23 cellular contexts compared by ENCODE assay signal in the genomic region with DNA sequence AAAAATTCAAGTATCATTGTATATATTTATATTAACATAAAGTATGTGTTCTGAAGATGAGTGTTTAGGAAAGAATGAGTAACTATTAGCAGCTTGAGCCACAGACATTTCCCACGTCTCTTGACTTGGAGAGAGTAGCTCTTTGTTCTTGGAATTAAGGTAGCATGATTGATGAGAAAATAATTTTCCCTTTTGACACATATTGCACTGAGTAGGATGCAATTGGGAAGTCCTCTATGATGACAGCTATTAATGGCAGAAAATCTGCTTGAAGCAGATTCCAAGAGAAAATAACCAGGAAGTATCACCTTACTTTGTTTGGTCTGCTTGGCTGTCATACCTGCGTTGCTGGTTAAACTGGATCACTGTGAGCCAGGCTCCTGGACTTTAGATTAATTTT.
DNase-seq lines count a peak whose midpoint lies in the region; ATAC-seq and TF ChIP-seq lines count a peak whose summit lies in the region.
"Had no signal": no experiment of that assay in that cellular context is flagged by ENCODE, and none has a peak within 500 bp of the region (broad histone marks: within the 10 kb centered on the region; RNA-seq: fewer than 3 reads in every experiment).

No MANE protein-coding gene starts in this region.

- H3K27me3 ChIP-seq in adipocyte (replicated peaks; ENCODE audit: control insufficient read depth, insufficient read depth, low read length), result peaks cover 19% of the 10 kb centered on the region
- H3K27me3 ChIP-seq: Peyer's patch had no signal

- peak; percentile 72 for DNase-seq in DMS53 (lab: John Stamatoyannopoulos, UW)
- DNase-seq in adipocyte (ENCODE audit: low read depth), result peak; percentile 26
- peak; percentile 66 for DNase-seq in iris pigment epithelial cell (ENCODE audit: low read depth)
- no peak for DNase-seq in HEK293T (ENCODE audit: extremely low spot score)
- DNase-seq in NCI-H1105 treated with DMSO at 0.1 percent for 48 hours (lab: John Stamatoyannopoulos, UW), result no peak
- DNase-seq in amygdala (lab: John Stamatoyannopoulos, UW), result no peak
- DNase-seq: ACHN; Calu3; CD4-positive, CD25-positive, alpha-beta regulatory T cell; DMS79 treated with DMSO at 0.1 percent for 48 hours; MM.1S; NCI-H1092 treated with DMSO at 0.1 percent for 48 hours; NCI-H187; NCI-H2171; NCI-H446 treated with DMSO at 0.1 percent for 48 hours; Peyer's patch; Right ventricle myocardium superior; T-helper 1 cell had no signal

- H3K4me1 ChIP-seq in HEK293 (ENCODE audit: control insufficient read depth, insufficient read depth, low read length) (no peaks in the 10 kb centered on the region), adipocyte (ENCODE audit: control insufficient read depth, insufficient read depth, low read length) (peaks cover 3% of the 10 kb centered on the region)
- H3K4me1 ChIP-seq: Peyer's patch had no signal

- ATAC-seq in HG02642 (IDR thresholded peaks at IDR 0.05; ENCODE audit: poor library complexity, unreplicated experiment), result no peak
- ATAC-seq: GM12878, GM23338, SK-N-SH treated with all-trans-retinoic acid at 6 μM for 48 hours had no signal

- TF ChIP-seq CTCF in HEK293 (tag by site-specific recombination; IDR thresholded peaks at IDR 0.05), result no peak

- POLR2A ChIA-PET in HEK293 (lab: Yijun Ruan, JAX) (no interaction called here), HEK293T (lab: Yijun Ruan, JAX) (interaction anchor here (1.1 kb wide), 1 partner anchor 166 kb away, joined by 3 read pairs; no protein-coding TSS in a partner anchor)

- CTCF ChIA-PET in HEK293 (lab: Yijun Ruan, JAX) (no interaction called here), HEK293T (lab: Yijun Ruan, JAX) (interaction anchor here (1.4 kb wide), 1 partner anchor 8 kb away, joined by 5 read pairs; no protein-coding TSS in a partner anchor)

- no peak overlapping the region for H3K9ac ChIP-seq in adipocyte (ENCODE audit: low read length)

- H3K4me3 ChIP-seq in HEK293 (ENCODE audit: low read depth, low read length), result no peak overlapping the region
- H3K4me3 ChIP-seq in adipocyte (ENCODE audit: low read length), result no peak overlapping the region
- H3K4me3 ChIP-seq: GM12878, GM23338, Peyer's patch had no signal

- H3K9me3 ChIP-seq in HEK293 (ENCODE audit: control insufficient read depth, insufficient read depth, low read depth, low read length), result no peaks in the 10 kb centered on the region
- no peaks in the 10 kb centered on the region for H3K9me3 ChIP-seq in adipocyte (ENCODE audit: control insufficient read depth, low read length)
- H3K9me3 ChIP-seq: Peyer's patch had no signal

- H3K36me3 ChIP-seq in HEK293 (ENCODE audit: control insufficient read depth in 2 of 2, insufficient read depth in 1 of 2, low read length in 2 of 2) (no peaks in the 10 kb centered on the region), adipocyte (ENCODE audit: control insufficient read depth, insufficient read depth, low read length, severe bottlenecking) (no peaks in the 10 kb centered on the region)
- H3K36me3 ChIP-seq: Peyer's patch had no signal

- no peak overlapping the region for H3K27ac ChIP-seq in HEK293 (ENCODE audit: extremely low read depth, low read depth, low read length)
- H3K27ac ChIP-seq: Peyer's patch had no signal

TF ChIP-seq in HEK293, 187 proteins besides CTCF, POLR2A, EP300 and RAD21:
- TF ChIP-seq ZNF274 (IDR thresholded peaks at IDR 0.05; ENCODE audit: low read length) (no peak), ZNF274 (tag by site-specific recombination; IDR thresholded peaks at IDR 0.05; ENCODE audit: borderline replicate concordance) (no peak), ZNF146 (tag by site-specific recombination; IDR thresholded peaks at IDR 0.05) (no peak), ZNF658 (tag by site-specific recombination; IDR thresholded peaks at IDR 0.05) (no peak), REPIN1 (tag by site-specific recombination; IDR thresholded peaks at IDR 0.05; ENCODE audit: low read depth) (no peak)
- TF ChIP-seq, protein P1, sequence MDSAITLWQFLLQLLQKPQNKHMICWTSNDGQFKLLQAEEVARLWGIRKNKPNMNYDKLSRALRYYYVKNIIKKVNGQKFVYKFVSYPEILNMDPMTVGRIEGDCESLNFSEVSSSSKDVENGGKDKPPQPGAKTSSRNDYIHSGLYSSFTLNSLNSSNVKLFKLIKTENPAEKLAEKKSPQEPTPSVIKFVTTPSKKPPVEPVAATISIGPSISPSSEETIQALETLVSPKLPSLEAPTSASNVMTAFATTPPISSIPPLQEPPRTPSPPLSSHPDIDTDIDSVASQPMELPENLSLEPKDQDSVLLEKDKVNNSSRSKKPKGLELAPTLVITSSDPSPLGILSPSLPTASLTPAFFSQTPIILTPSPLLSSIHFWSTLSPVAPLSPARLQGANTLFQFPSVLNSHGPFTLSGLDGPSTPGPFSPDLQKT (IDR thresholded peaks at IDR 0.05; ENCODE audit: borderline replicate concordance, low read depth, low read length), result peak; percentile 57; the same call in 1 of the 2 replicates

TF ChIP-seq in HEK293T, 16 proteins besides CTCF, POLR2A, EP300 and RAD21:
- TF ChIP-seq FOXA1 (IDR thresholded peaks at IDR 0.05) (no peak), ARNT (IDR thresholded peaks at IDR 0.05) (no peak), ZNF384 (IDR thresholded peaks at IDR 0.05) (no peak), TARDBP (IDR thresholded peaks at IDR 0.05) (no peak), SP1 (IDR thresholded peaks at IDR 0.05) (no peak), L3MBTL2 (conservative IDR thresholded peaks at IDR 0.05) (no peak), HDGF (IDR thresholded peaks at IDR 0.05; ENCODE audit: borderline replicate concordance) (no peak), SUZ12 (IDR thresholded peaks at IDR 0.05) (no peak), FOXM1 (IDR thresholded peaks at IDR 0.05; ENCODE audit: borderline replicate concordance) (no peak), FOXK2 (IDR thresholded peaks at IDR 0.05) (no peak), ELF4 (IDR thresholded peaks at IDR 0.05) (no peak), NFRKB (IDR thresholded peaks at IDR 0.05) (no peak), CTBP1 (IDR thresholded peaks at IDR 0.05; ENCODE audit: borderline replicate concordance) (no peak), BHLHE40 (IDR thresholded peaks at IDR 0.05; ENCODE audit: borderline replicate concordance) (no peak), LEF1 (IDR thresholded peaks at IDR 0.05; ENCODE audit: borderline replicate concordance) (no peak)
- TF ChIP-seq, protein P2, sequence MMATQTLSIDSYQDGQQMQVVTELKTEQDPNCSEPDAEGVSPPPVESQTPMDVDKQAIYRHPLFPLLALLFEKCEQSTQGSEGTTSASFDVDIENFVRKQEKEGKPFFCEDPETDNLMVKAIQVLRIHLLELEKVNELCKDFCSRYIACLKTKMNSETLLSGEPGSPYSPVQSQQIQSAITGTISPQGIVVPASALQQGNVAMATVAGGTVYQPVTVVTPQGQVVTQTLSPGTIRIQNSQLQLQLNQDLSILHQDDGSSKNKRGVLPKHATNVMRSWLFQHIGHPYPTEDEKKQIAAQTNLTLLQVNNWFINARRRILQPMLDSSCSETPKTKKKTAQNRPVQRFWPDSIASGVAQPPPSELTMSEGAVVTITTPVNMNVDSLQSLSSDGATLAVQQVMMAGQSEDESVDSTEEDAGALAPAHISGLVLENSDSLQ (IDR thresholded peaks at IDR 0.05), result no peak; the same call in 1 of the 2 replicates
TF ChIP-seq in HEK293T: peak in this region for 0.

Comparison
In these comparisons a context has a peak if more than half of its experiments do, and no peak if none do; other contexts are left out.
1. DNase-seq: peak in DMS53 (single experiment), adipocyte (single experiment) and iris pigment epithelial cell (single experiment); none in HEK293T (single experiment), NCI-H1105 treated with DMSO at 0.1 percent for 48 hours (single experiment) and amygdala (0 of 56).